Comparison of ENCODE assay signal across 20 cellular contexts in the genomic region with DNA sequence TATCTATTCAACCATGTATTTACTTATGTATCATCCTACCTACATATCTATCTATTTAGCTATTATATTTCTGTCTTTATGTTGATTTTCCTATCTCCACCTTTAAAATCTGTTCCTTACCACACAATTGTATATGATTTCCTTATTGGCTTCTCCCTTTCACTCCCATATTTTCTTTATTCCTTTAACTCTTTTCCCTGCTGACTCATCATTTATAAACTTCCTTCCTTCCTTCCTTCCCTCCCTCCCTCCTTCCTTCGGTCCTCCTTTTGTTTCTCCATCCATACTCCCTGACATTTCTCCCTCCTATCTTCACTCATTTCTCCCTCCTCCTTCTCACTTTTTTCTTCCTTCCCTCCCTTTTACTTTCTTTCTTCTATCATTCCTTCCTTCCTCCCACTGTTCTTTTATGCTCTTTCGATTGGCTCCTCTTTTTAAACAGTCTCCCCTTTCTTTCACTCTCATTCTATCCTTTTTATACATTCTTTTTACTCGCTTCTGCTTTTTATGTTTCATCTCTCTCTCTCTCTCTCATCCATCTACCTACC.
"Had no signal": no experiment of that assay in that cellular context is flagged by ENCODE, and none has a peak within 500 bp of the region (broad histone marks: within the 10 kb centered on the region; RNA-seq: fewer than 3 reads in every experiment).

No MANE protein-coding gene starts in this region.

- FAIRE-seq: urothelium cell line had no signal

- DNase-seq: islet precursor cell; left ventricle myocardium inferior; mesendoderm; naive B cell; natural killer cell; nephron progenitor cell; ovary; stimulated activated CD4-positive, alpha-beta T cell treated with anti-CD3 and anti-CD28 coated beads, Interleukin-12 subunit alpha, Interleukin-12 subunit beta, amount 100 ng/mL, for 4 hours; stimulated activated CD4-positive, alpha-beta T cell treated with anti-CD3 and anti-CD28 coated beads, Interleukin-15, amount 100 ng/mL, for 24 hours; stimulated activated CD4-positive, alpha-beta T cell treated with anti-CD3 and anti-CD28 coated beads, Interleukin-2, amount 100 ng/mL, for 24 hours; stimulated activated CD4-positive, alpha-beta T cell treated with anti-CD3 and anti-CD28 coated beads, Interleukin-4, amount 100 ng/mL, for 1 hour; stimulated activated naive B cell treated with anti-CD40 and anti-IgM and Interleukin-4, amounts not matched to agents 10 μg/mL and 1 μg/mL and 100 μg/mL, for 72 hours; stimulated activated naive CD8-positive, alpha-beta T cell treated with anti-CD3 and anti-CD28 coated beads, Interleukin-15, Interleukin-2, amounts not matched to agents 100 U/mL and 50 U/mL, for 24 hours; stomach; testis; tibial artery; trophoblast cell; upper lobe of right lung had no signal

- ATAC-seq: natural killer cell; sciatic nerve; stimulated activated naive B cell treated with anti-CD40 and anti-IgM and Interleukin-4, amounts not matched to agents 10 μg/mL and 1 μg/mL and 100 μg/mL, for 72 hours; stimulated activated naive CD8-positive, alpha-beta T cell treated with anti-CD3 and anti-CD28 coated beads, Interleukin-15, Interleukin-2, amounts not matched to agents 100 U/mL and 50 U/mL, for 24 hours; upper lobe of right lung had no signal
